Comparison of ENCODE assay signal across 22 cellular contexts in the genomic region with DNA sequence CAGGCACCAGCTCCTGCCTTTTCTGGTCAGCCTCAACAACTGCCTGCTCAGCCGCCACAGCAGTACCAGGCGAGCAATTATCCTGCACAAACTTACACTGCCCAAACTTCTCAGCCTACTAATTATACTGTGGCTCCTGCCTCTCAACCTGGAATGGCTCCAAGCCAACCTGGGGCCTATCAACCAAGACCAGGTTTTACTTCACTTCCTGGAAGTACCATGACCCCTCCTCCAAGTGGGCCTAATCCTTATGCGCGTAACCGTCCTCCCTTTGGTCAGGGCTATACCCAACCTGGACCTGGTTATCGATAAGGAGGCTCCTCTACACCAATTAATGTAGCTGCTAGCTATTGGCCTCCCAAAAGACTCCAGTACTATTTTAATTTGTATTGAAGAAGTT. TPM values are rescaled to one million over a fixed set of nuclear protein-coding genes. Genes with fewer than 3 reads are reported as not detected.
DNase-seq lines count a peak whose midpoint lies in the region; ATAC-seq and TF ChIP-seq lines count a peak whose summit lies in the region.
"Had no signal": no experiment of that assay in that cellular context is flagged by ENCODE, and none has a peak within 500 bp of the region (broad histone marks: within the 10 kb centered on the region; RNA-seq: fewer than 3 reads in every experiment).

No MANE protein-coding gene starts in this region.

- TSS peak; percentile 27 for BruUV-seq in HCT116 (replicated peaks; lab: Mats Ljungman, UMichigan)
- BruUV-seq in PC-9 (replicated peaks; lab: Mats Ljungman, UMichigan), result TSS peak; percentile 11

- CTCF ChIA-PET in HCT116 (lab: Charles Lee), result no interaction called here
- CTCF ChIA-PET in PC-9 (lab: Charles Lee), result no interaction called here
- CTCF ChIA-PET in T-cell (lab: Charles Lee), result no interaction called here

- no peaks in the 10 kb centered on the region for H3K27me3 ChIP-seq in HCT116 (ENCODE audit: insufficient read depth, low read length)
- H3K27me3 ChIP-seq in PC-9 (ENCODE audit: insufficient read depth, low read depth), result no peaks in the 10 kb centered on the region
- H3K27me3 ChIP-seq: BLaER1 treated with 17β-estradiol and CSF1 and Interleukin-3, amounts not matched to agents 10 nM and 100 nM; MG63; SJCRH30 had no signal

- POLR2A ChIA-PET in HCT116 (lab: Charles Lee), result no interaction called here
- POLR2A ChIA-PET in PC-9 (lab: Charles Lee; ENCODE audit: unreplicated experiment), result no interaction called here
- POLR2A ChIA-PET in T-cell (lab: Charles Lee), result no interaction called here

- no peak overlapping the region for H3K4me2 ChIP-seq in HCT116 (ENCODE audit: low read length)
- H3K4me2 ChIP-seq in PC-9, result no peak overlapping the region
- H3K4me2 ChIP-seq: BLaER1 treated with 17β-estradiol and CSF1 and Interleukin-3, amounts not matched to agents 10 nM and 100 nM had no signal

- H3K4me3 Mint-ChIP-seq in T-cell, result no peak overlapping the region
- H3K4me3 Mint-ChIP-seq: CD4-positive, alpha-beta T cell had no signal

- H3F3A ChIP-seq in PC-9 (ENCODE audit: insufficient read depth, low read depth), result peaks cover 33% of the 10 kb centered on the region

- no peak for ATAC-seq in HCT116
- peak; percentile 28 for ATAC-seq in left lobe of liver
- no peak for ATAC-seq in GM18870 (IDR thresholded peaks at IDR 0.05; ENCODE audit: unreplicated experiment)
- ATAC-seq in T-cell (replicated peaks in 1 of 4), result no peak
- ATAC-seq in HG02798 (IDR thresholded peaks at IDR 0.05; ENCODE audit: poor library complexity, unreplicated experiment), result no peak
- ATAC-seq: SK-N-SH treated with all-trans-retinoic acid at 6 μM for 48 hours had no signal

- intact Hi-C loops in HCT116 (cut with micrococcal nuclease) (no loop called here), PC-9 (cut with micrococcal nuclease; ENCODE audit: unreplicated experiment) (loop anchor here (10.0 kb wide), 1 partner anchor 433 kb away; no protein-coding TSS in a partner anchor), posterior vena cava (cut with DNase I) (no loop called here)

- H3K27ac ChIP-seq in HCT116 (ENCODE audit: low read depth, low read length), result no peak overlapping the region
- no peak overlapping the region for H3K27ac ChIP-seq in PC-9
- H3K27ac ChIP-seq: BLaER1 treated with 17β-estradiol and CSF1 and Interleukin-3, amounts not matched to agents 10 nM and 100 nM; GM23248; HL-60; SJCRH30 had no signal

- TF ChIP-seq CTCF in HCT116 (IDR thresholded peaks at IDR 0.05 in 2 of 3, conservative IDR thresholded peaks at IDR 0.05 in 1 of 3; ENCODE audit: borderline replicate concordance in 1 of 3, insufficient read depth in 1 of 3, low read depth in 2 of 3, low read length in 2 of 3) (no peak), PC-9 (conservative IDR thresholded peaks at IDR 0.05) (no peak)

- no peaks in the 10 kb centered on the region for H3K9me3 Mint-ChIP-seq in T-cell
- H3K9me3 Mint-ChIP-seq: CD4-positive, alpha-beta T cell had no signal

- H3K4me3 ChIP-seq in HCT116 (replicated peaks in 1 of 2; ENCODE audit: low read depth in 1 of 2, low read length in 2 of 2), result no peak overlapping the region
- no peak overlapping the region for H3K4me3 ChIP-seq in PC-9
- H3K4me3 ChIP-seq: BLaER1 treated with 17β-estradiol and CSF1 and Interleukin-3, amounts not matched to agents 10 nM and 100 nM; GM23248; HAP-1; MG63; SJCRH30 had no signal

- RAD21 ChIA-PET in HCT116 (lab: Charles Lee; ENCODE audit: low non-redundant PET in 1 of 2, low total read pairs in 2 of 2, uncharacterized antibody in 2 of 2, unreplicated experiment in 2 of 2), result no interaction called here

- no peaks in the 10 kb centered on the region for H3K4me1 Mint-ChIP-seq in T-cell

- H3K27me3 Mint-ChIP-seq in T-cell, result no peaks in the 10 kb centered on the region
- H3K27me3 Mint-ChIP-seq: CD4-positive, alpha-beta T cell had no signal

- no peaks in the 10 kb centered on the region for H3K9me3 ChIP-seq in HCT116 (ENCODE audit: control insufficient read depth in 1 of 2, insufficient read depth in 1 of 2, low read depth in 1 of 2, low read length in 2 of 2)
- no peaks in the 10 kb centered on the region for H3K9me3 ChIP-seq in PC-9 (ENCODE audit: insufficient read depth, low read depth)
- H3K9me3 ChIP-seq: BLaER1 treated with 17β-estradiol and CSF1 and Interleukin-3, amounts not matched to agents 10 nM and 100 nM; HAP-1; MG63; SJCRH30 had no signal

- H3K27ac Mint-ChIP-seq in T-cell, result no peak overlapping the region
- H3K27ac Mint-ChIP-seq: CD4-positive, alpha-beta T cell had no signal

- peaks cover 56% of the 10 kb centered on the region for H3K36me3 Mint-ChIP-seq in T-cell

- H3K9me2 ChIP-seq in HCT116 (ENCODE audit: insufficient read depth) (no peaks in the 10 kb centered on the region), PC-9 (ENCODE audit: insufficient read depth) (no peaks in the 10 kb centered on the region)

- TF ChIP-seq RAD21 in HCT116 (IDR thresholded peaks at IDR 0.05; ENCODE audit: low read depth), result no peak

- H3K79me2 ChIP-seq in HCT116 (ENCODE audit: insufficient read depth, low read length) (peaks cover 16% of the 10 kb centered on the region), PC-9 (ENCODE audit: low read depth) (no peaks in the 10 kb centered on the region)

- H2AFZ ChIP-seq in HCT116 (ENCODE audit: low read depth, low read length, poor library complexity, severe bottlenecking) (no peak overlapping the region), PC-9 (no peak overlapping the region)
- H2AFZ ChIP-seq: GM23248 had no signal

- H4K20me1 ChIP-seq in HCT116 (ENCODE audit: insufficient read depth) (no peaks in the 10 kb centered on the region), PC-9 (ENCODE audit: insufficient read depth) (peaks cover 21% of the 10 kb centered on the region)

- H3K36me3 ChIP-seq in HCT116 (ENCODE audit: control insufficient read depth in 1 of 2, insufficient read depth in 2 of 2, low read length in 2 of 2) (peaks cover 38 to 41% of the 10 kb centered on the region in 2 experiments), PC-9 (ENCODE audit: low read depth) (peaks cover 80% of the 10 kb centered on the region)

- no peak for DNase-seq in HCT116 (ENCODE audit: low read depth, low spot score)
- DNase-seq in PC-9, result no peak
- no peak for DNase-seq in left lobe of liver (ENCODE audit: low spot score)
- peak; percentile 42 for DNase-seq in posterior vena cava (ENCODE audit: low spot score)
- no peak for DNase-seq in NCI-H226
- DNase-seq in T-cell, result no peak
- DNase-seq: AML-193; CD4-positive, alpha-beta T cell; DMS53; GM23248; KG1; MG63; NCI-H2029; NCI-H446 treated with DMSO at 0.1 percent for 48 hours; NCI-H526 treated with DMSO at 0.1 percent for 48 hours; SJCRH30 had no signal

- no peak for TF ChIP-seq POLR2A in HCT116 (IDR thresholded peaks at IDR 0.05; ENCODE audit: borderline replicate concordance, extremely low read depth, insufficient read depth, insufficient read length)

- H3K4me1 ChIP-seq in HCT116 (ENCODE audit: control insufficient read depth in 1 of 2, insufficient read depth in 2 of 2, low read length in 2 of 2), result no peaks in the 10 kb centered on the region
- no peaks in the 10 kb centered on the region for H3K4me1 ChIP-seq in PC-9 (replicated peaks; ENCODE audit: insufficient read depth)
- H3K4me1 ChIP-seq: BLaER1 treated with 17β-estradiol and CSF1 and Interleukin-3, amounts not matched to agents 10 nM and 100 nM; SJCRH30 had no signal

- no peak overlapping the region for H3K9ac ChIP-seq in HCT116 (ENCODE audit: low read length)
- H3K9ac ChIP-seq: BLaER1 treated with 17β-estradiol and CSF1 and Interleukin-3, amounts not matched to agents 10 nM and 100 nM; GM23248 had no signal

TF ChIP-seq in HCT116, 20 proteins besides CTCF, POLR2A, EP300 and RAD21:
- TF ChIP-seq, protein P1, sequence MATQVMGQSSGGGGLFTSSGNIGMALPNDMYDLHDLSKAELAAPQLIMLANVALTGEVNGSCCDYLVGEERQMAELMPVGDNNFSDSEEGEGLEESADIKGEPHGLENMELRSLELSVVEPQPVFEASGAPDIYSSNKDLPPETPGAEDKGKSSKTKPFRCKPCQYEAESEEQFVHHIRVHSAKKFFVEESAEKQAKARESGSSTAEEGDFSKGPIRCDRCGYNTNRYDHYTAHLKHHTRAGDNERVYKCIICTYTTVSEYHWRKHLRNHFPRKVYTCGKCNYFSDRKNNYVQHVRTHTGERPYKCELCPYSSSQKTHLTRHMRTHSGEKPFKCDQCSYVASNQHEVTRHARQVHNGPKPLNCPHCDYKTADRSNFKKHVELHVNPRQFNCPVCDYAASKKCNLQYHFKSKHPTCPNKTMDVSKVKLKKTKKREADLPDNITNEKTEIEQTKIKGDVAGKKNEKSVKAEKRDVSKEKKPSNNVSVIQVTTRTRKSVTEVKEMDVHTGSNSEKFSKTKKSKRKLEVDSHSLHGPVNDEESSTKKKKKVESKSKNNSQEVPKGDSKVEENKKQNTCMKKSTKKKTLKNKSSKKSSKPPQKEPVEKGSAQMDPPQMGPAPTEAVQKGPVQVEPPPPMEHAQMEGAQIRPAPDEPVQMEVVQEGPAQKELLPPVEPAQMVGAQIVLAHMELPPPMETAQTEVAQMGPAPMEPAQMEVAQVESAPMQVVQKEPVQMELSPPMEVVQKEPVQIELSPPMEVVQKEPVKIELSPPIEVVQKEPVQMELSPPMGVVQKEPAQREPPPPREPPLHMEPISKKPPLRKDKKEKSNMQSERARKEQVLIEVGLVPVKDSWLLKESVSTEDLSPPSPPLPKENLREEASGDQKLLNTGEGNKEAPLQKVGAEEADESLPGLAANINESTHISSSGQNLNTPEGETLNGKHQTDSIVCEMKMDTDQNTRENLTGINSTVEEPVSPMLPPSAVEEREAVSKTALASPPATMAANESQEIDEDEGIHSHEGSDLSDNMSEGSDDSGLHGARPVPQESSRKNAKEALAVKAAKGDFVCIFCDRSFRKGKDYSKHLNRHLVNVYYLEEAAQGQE (IDR thresholded peaks at IDR 0.05; ENCODE audit: low read depth), result no peak
TF ChIP-seq in HCT116: peak in this region for 0.

RNA-seq across cellular contexts. Expression of gene TFG, which starts 38.9 kb away (rescaled TPM):
- total RNA-seq in HCT116 (2021; ENCODE audit: unreplicated experiment) (99.1 TPM), PC-9 (2021) (163 and 224 TPM in 2 replicates), left lobe of liver (50.2 TPM), posterior vena cava (10 to 100 TPM; 67.7 to 69.0 TPM), T-cell (10 to 100 TPM; 37.8 to 49.4 (median 44.1) TPM)
- polyA plus RNA-seq in HCT116 (2012), result 91.4 and 94.4 TPM in 2 replicates
